25 cellular contexts compared by ENCODE assay signal in genomic region chr7:42650171-42650570, GRCh38.
DNase-seq lines count a peak whose midpoint lies in the region; ATAC-seq, FAIRE-seq and TF ChIP-seq lines count a peak whose summit lies in the region.
"Had no signal": no experiment of that assay in that cellular context is flagged by ENCODE, and none has a peak within 500 bp of the region (broad histone marks: within the 10 kb centered on the region; RNA-seq: fewer than 3 reads in every experiment).

No MANE protein-coding gene starts in this region.

- no peak for TF ChIP-seq POLR2A in HepG2 (IDR thresholded peaks at IDR 0.05; ENCODE audit: insufficient read depth in 1 of 2, low read depth in 2 of 2, low read length in 2 of 2)
- TF ChIP-seq POLR2A in right lobe of liver (IDR thresholded peaks at IDR 0.05): no peak

- CTCF ChIA-PET in HepG2 (lab: Yijun Ruan, JAX; ENCODE audit: low intra/inter-chr PET ratio, low total read pairs): no interaction called here

- no peak for FAIRE-seq in HepG2 (lab: Jason Lieb, UNC)
- FAIRE-seq: D721Med, GM19239 had no signal

- no peak for ATAC-seq in HepG2
- no peak for ATAC-seq in right lobe of liver
- ATAC-seq in sciatic nerve: peak; percentile 24
- no peak for ATAC-seq in GM21390 (IDR thresholded peaks at IDR 0.05; ENCODE audit: unreplicated experiment)
- ATAC-seq: Panc1 had no signal

- no peak for TF ChIP-seq EP300 in HepG2 (IDR thresholded peaks at IDR 0.05; ENCODE audit: low read depth in 2 of 2, low read length in 2 of 2)
- TF ChIP-seq EP300 in HepG2 (CRISPR knock-in tag; IDR thresholded peaks at IDR 0.05; ENCODE audit: borderline replicate concordance): no peak

- H4K20me1 ChIP-seq in HepG2 (ENCODE audit: insufficient read depth, low read length): no peaks in the 10 kb centered on the region

- no TSS peak for BruUV-seq in HepG2 (replicated peaks; lab: Mats Ljungman, UMichigan)

- H3K27me3 ChIP-seq in HepG2 (ENCODE audit: control insufficient read depth in 1 of 2, insufficient read depth in 2 of 2, low read length in 2 of 2): no peaks in the 10 kb centered on the region
- no peaks in the 10 kb centered on the region for H3K27me3 ChIP-seq in right lobe of liver
- H3K27me3 ChIP-seq: SJSA1 had no signal

- H3K79me2 ChIP-seq in HepG2 (ENCODE audit: insufficient read depth, low read length): no peaks in the 10 kb centered on the region

- DNase-seq in HepG2 (ENCODE audit: low spot score) (no peak), right lobe of liver (no peak), head of caudate nucleus (peak in 31 of 42 donors; percentile 1 to 69 (median 28)), sciatic nerve (ENCODE audit: low spot score) (no peak), cortex of kidney (lab: John Stamatoyannopoulos, UW) (no peak), HUDEP-2 (lab: John Stamatoyannopoulos, UW; ENCODE audit: unreplicated experiment in 76 of 76) (no peak)
- DNase-seq: 8988T, EL, GF-D8, H7, HFFc6, NCI-H1105, NCI-H146, NCI-H2029 treated with DMSO at 0.1 percent for 48 hours, NCI-H226, NCI-H510A treated with DMSO at 0.1 percent for 48 hours, NCI-H774 had no signal

- 3% methylated on average over 6 of the region's 6 CpGs for WGBS in HepG2 (ENCODE audit: low lambda C conversion rate)
- WGBS in right lobe of liver (ENCODE audit: insufficient coverage, low coverage, low lambda C conversion rate, missing lambda C conversion rate): 47% methylated on average over 2 of the region's 6 CpGs

- H3K27ac ChIP-seq in HepG2 (ENCODE audit: extremely low read length, insufficient read depth, low read length) (no peak overlapping the region), right lobe of liver (no peak overlapping the region)
- H3K27ac ChIP-seq: C4-2B, HL-60, KMS-11, SJSA1 had no signal

- no peak for TF ChIP-seq CTCF in HepG2 (CRISPR knock-in tag; IDR thresholded peaks at IDR 0.05)
- no peak for TF ChIP-seq CTCF in right lobe of liver (IDR thresholded peaks at IDR 0.05)

- no peak for TF ChIP-seq RAD21 in HepG2 (CRISPR knock-in tag; IDR thresholded peaks at IDR 0.05)

- H3K36me3 ChIP-seq in HepG2 (replicated peaks in 1 of 2; ENCODE audit: control insufficient read depth in 1 of 2, insufficient read depth in 2 of 2, low read length in 2 of 2) (no peaks in the 10 kb centered on the region), right lobe of liver (no peaks in the 10 kb centered on the region)
- H3K36me3 ChIP-seq: SJSA1 had no signal

- intact Hi-C loops in HepG2 (cut with micrococcal nuclease; ENCODE audit: unreplicated experiment) (no loop called here), right lobe of liver (cut with DNase I) (no loop called here), head of caudate nucleus (cut with DNase I) (no loop called here), sciatic nerve (cut with DNase I) (no loop called here)

- in situ Hi-C loops in HepG2 (cut with HindIII; ENCODE audit: extremely low pct_ligation_motif_present, low pct_unique_long_range_greater_than_20kb): no loop called here

- H2AFZ ChIP-seq in HepG2 (ENCODE audit: low read length): no peak overlapping the region

- no peak overlapping the region for H3K4me2 ChIP-seq in HepG2 (ENCODE audit: low read depth, low read length)
- H3K4me2 ChIP-seq: KMS-11 had no signal

- H3K4me1 ChIP-seq in HepG2 (ENCODE audit: insufficient read depth, low read length) (no peaks in the 10 kb centered on the region), right lobe of liver (no peaks in the 10 kb centered on the region)
- H3K4me1 ChIP-seq: SJSA1 had no signal

- POLR2A ChIA-PET in HepG2 (lab: Yijun Ruan, JAX): no interaction called here

- peaks cover 2% of the 10 kb centered on the region for H3K9me3 ChIP-seq in HepG2 (ENCODE audit: low read length)
- H3K9me3 ChIP-seq in right lobe of liver: no peaks in the 10 kb centered on the region
- H3K9me3 ChIP-seq: SJSA1 had no signal

- H3K4me3 ChIP-seq in HepG2 (replicated peaks in 1 of 3; ENCODE audit: insufficient read depth in 1 of 3, low read depth in 2 of 3, low read length in 3 of 3) (no peak overlapping the region), right lobe of liver (no peak overlapping the region)
- H3K4me3 ChIP-seq: SJSA1 had no signal

- H3K9ac ChIP-seq in HepG2 (ENCODE audit: insufficient read depth, low read depth, low read length): no peak overlapping the region
- H3K9ac ChIP-seq: KMS-11 had no signal

TF ChIP-seq in HepG2, 621 proteins besides CTCF, POLR2A, EP300 and RAD21:
- TF ChIP-seq CREB1 (IDR thresholded peaks at IDR 0.05) (0 out of 2 replicates have a peak, but pooled peaks have one; percentile 35), CREB1 (CRISPR knock-in tag; IDR thresholded peaks at IDR 0.05) (no peak), TAF15 (IDR thresholded peaks at IDR 0.05; ENCODE audit: low read depth, low read length, poor library complexity, severe bottlenecking) (no peak), ATF7 (IDR thresholded peaks at IDR 0.05) (peak; percentile 90), ATF7 (CRISPR knock-in tag; IDR thresholded peaks at IDR 0.05) (no peak)

Comparison
In these comparisons a context has a peak if more than half of its experiments do, and no peak if none do; other contexts are left out.
1. DNase-seq: peak in head of caudate nucleus (31 of 42); none in HepG2 (single experiment), right lobe of liver (0 of 3), sciatic nerve (single experiment), cortex of kidney (single experiment) and HUDEP-2 (0 of 76).